Comparison of ENCODE assay signal across 8 cellular contexts in the genomic region with DNA sequence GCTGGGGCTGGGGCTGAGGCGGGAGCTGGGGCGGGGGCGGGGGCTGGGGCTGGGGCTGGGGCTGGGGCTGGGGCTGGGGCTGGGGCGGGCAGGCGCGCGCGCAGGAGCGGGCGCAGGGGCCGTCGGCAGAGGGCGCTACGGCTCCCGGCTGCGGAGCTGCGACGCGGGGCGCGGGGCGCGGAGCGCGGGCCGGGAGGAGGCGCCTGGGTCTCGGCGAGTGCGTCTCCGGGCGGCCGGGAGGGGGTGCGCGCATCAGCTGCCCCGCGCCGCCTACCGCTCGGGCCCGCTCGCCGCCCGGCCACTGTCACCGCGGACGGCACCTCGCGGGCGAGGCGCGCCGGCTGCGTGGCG. TPM values are rescaled to one million over a fixed set of nuclear protein-coding genes. Genes with fewer than 3 reads are reported as not detected.
DNase-seq lines count a peak whose midpoint lies in the region; ATAC-seq and TF ChIP-seq lines count a peak whose summit lies in the region.

No MANE protein-coding gene starts in this region.

- peaks cover 17% of the 10 kb centered on the region for H3K27me3 ChIP-seq in WERI-Rb-1 (ENCODE audit: insufficient read depth, low read depth, severe bottlenecking)
- H3K27me3 ChIP-seq in right lobe of liver, result no peaks in the 10 kb centered on the region

- in situ Hi-C loops in KBM-7 (cut with MboI; ENCODE audit: low pct_unique_long_range_greater_than_20kb, low sequenced_read_pairs), result no loop called here

- H3K9me3 ChIP-seq in WERI-Rb-1 (ENCODE audit: severe bottlenecking) (no peaks in the 10 kb centered on the region), right lobe of liver (peaks cover 0 to 5% (median 0%) of the 10 kb centered on the region in 4 donors)

- no peak for TF ChIP-seq POLR2A in right lobe of liver (IDR thresholded peaks at IDR 0.05)

- H3K36me3 ChIP-seq in WERI-Rb-1 (no peaks in the 10 kb centered on the region), right lobe of liver (no peaks in the 10 kb centered on the region)

- peak; percentile 42 for TF ChIP-seq CTCF in WERI-Rb-1 (IDR thresholded peaks at IDR 0.05; ENCODE audit: low read depth, low read length)
- TF ChIP-seq CTCF in choroid plexus epithelial cell (conservative IDR thresholded peaks at IDR 0.05; ENCODE audit: low read depth, low read length), result peak; percentile 28
- TF ChIP-seq CTCF in right lobe of liver (IDR thresholded peaks at IDR 0.05), result peak; percentile 12 to 60 (median 34)

- intact Hi-C loops in right lobe of liver (cut with DNase I), result loop anchor here in 1 of 2 donors (10.0 kb wide), 1 partner anchor 545 kb away; no protein-coding TSS in a partner anchor

- peaks cover 0 to 7% (median 0%) of the 10 kb centered on the region in 4 donors for H3K4me1 ChIP-seq in right lobe of liver

- DNase-seq in activated T-cell treated with anti-CD3 and anti-CD28 coated beads for 1 hour (ENCODE audit: low read depth), result peak; percentile 15
- DNase-seq in activated T-cell treated with anti-CD3 and anti-CD28 coated beads for 4 hours, result no peak
- DNase-seq in KBM-7, result peak; percentile 39
- DNase-seq in WERI-Rb-1, result peak; percentile 33
- DNase-seq in choroid plexus epithelial cell (ENCODE audit: low read depth), result peak; percentile 55
- peak; percentile 75 to 85 (median 77) for DNase-seq in right lobe of liver
- peak; percentile 34 for DNase-seq in stimulated activated naive CD4-positive, alpha-beta T cell treated with Interleukin-2 at 50 U/mL for 16 hours (lab: John Stamatoyannopoulos, UW)

- ATAC-seq in right lobe of liver, result peak; percentile 90 to 98 (median 96)
- ATAC-seq in GM18517 (IDR thresholded peaks at IDR 0.05; ENCODE audit: unreplicated experiment), result no peak

- WGBS in right lobe of liver (ENCODE audit: insufficient coverage, low coverage, low lambda C conversion rate, missing lambda C conversion rate), result no CpG with 5 or more reads among the region's 55 CpGs

- H3K4me3 ChIP-seq in WERI-Rb-1 (ENCODE audit: low read depth, low read length), result no peak overlapping the region
- H3K4me3 ChIP-seq in choroid plexus epithelial cell (ENCODE audit: low read depth, low read length), result peak overlapping the region; percentile 32
- H3K4me3 ChIP-seq in right lobe of liver, result peak overlapping the region in 2 of 3 donors; percentile 38 to 55

- H3K27ac ChIP-seq in WERI-Rb-1 (no peak overlapping the region), right lobe of liver (no peak overlapping the region)

RNA-seq across cellular contexts. Expression of a gene that starts 0.4 kb away (rescaled TPM):
- 1 to 10 TPM in 3 of 6 experiments, under 1 TPM in 3; 0.15 to 2.2 (median 0.98) TPM for total RNA-seq in right lobe of liver
